ENCODE assay signal across 30 cellular contexts in genomic region chr12:56476972-56477432, GRCh38. TPM values are rescaled to one million over a fixed set of nuclear protein-coding genes. Genes with fewer than 3 reads are reported as not detected.
DNase-seq lines count a peak whose midpoint lies in the region; ATAC-seq and TF ChIP-seq lines count a peak whose summit lies in the region.
"Had no signal": no experiment of that assay in that cellular context is flagged by ENCODE, and none has a peak within 500 bp of the region (broad histone marks: within the 10 kb centered on the region; RNA-seq: fewer than 3 reads in every experiment).

No MANE protein-coding gene starts in this region.

- DNase-seq in D341Med (ENCODE audit: low spot score) (peak; percentile 20), epithelial cell of esophagus (ENCODE audit: low read depth) (peak; percentile 56), right lobe of liver (peak; percentile 84 to 99 (median 96)), GM19240 (ENCODE audit: insufficient read length, low spot score) (no peak), Caco-2 (no peak)
- DNase-seq in activated CD4-positive, CD25-positive, alpha-beta regulatory T cell treated with anti-CD3 and anti-CD28 coated beads, Interleukin-2, amount 50 U/mL, for 72 hours, result no peak
- DNase-seq in stimulated activated CD4-positive, alpha-beta T cell treated with anti-CD3 and anti-CD28 coated beads, Interleukin-4, amount 100 ng/mL, for 24 hours, result no peak
- DNase-seq: ACHN; activated CD4-positive, alpha-beta T cell treated with anti-CD3 and anti-CD28 coated beads for 4 hours; activated effector memory CD4-positive, alpha-beta T cell treated with Interleukin-2 at 50 U/mL for 16 hours; activated T-cell treated with anti-CD3 and anti-CD28 coated beads for 4 hours; amygdala; CD4-positive, alpha-beta memory T cell; DMS153; dorsolateral prefrontal cortex; H9; hippocampal formation; left cardiac atrium; NCI-H1092 treated with DMSO at 0.1 percent for 48 hours; NCI-H1694 treated with DMSO at 0.1 percent for 48 hours; NCI-H526; SHP77 treated with DMSO at 0.1 percent for 48 hours; stimulated activated CD4-positive, alpha-beta T cell treated with anti-CD3 and anti-CD28 coated beads, Interleukin-2, amount 100 ng/mL, for 24 hours; stimulated activated CD8-positive, alpha-beta memory T cell treated with anti-CD3 and anti-CD28 coated beads, Interleukin-4, amount 100 ng/mL, for 48 hours; tibial artery had no signal

- H3K4me1 ChIP-seq in right lobe of liver, result peaks cover 0 to 71% (median 14%) of the 10 kb centered on the region in 4 donors
- no peaks in the 10 kb centered on the region for H3K4me1 ChIP-seq in Caco-2
- H3K4me1 ChIP-seq: tibial artery had no signal

- H3K27me3 Mint-ChIP-seq in Caco-2 (ENCODE audit: insufficient read depth, unreplicated experiment), result no peaks in the 10 kb centered on the region
- H3K27me3 Mint-ChIP-seq: B cell; CD4-positive, alpha-beta memory T cell; memory B cell had no signal

- intact Hi-C loops in right lobe of liver (cut with DNase I) (no loop called here), Caco-2 (cut with micrococcal nuclease; ENCODE audit: unreplicated experiment) (no loop called here)

- no peaks in the 10 kb centered on the region for H3K9me3 Mint-ChIP-seq in Caco-2 (ENCODE audit: unreplicated experiment)
- H3K9me3 Mint-ChIP-seq: activated naive CD4-positive, alpha-beta T cell treated with anti-CD3 and anti-CD28 coated beads, Interleukin-2, amount 50 U/mL, for 72 hours; CD4-positive, alpha-beta memory T cell; H9; memory B cell had no signal

- no peaks in the 10 kb centered on the region for H3K4me1 Mint-ChIP-seq in Caco-2 (ENCODE audit: low read depth, unreplicated experiment)
- H3K4me1 Mint-ChIP-seq: H9 had no signal

- no peak overlapping the region for H3K27ac Mint-ChIP-seq in Caco-2 (ENCODE audit: unreplicated experiment)
- H3K27ac Mint-ChIP-seq: B cell, memory B cell had no signal

- WGBS in right lobe of liver (ENCODE audit: insufficient coverage, low coverage, low lambda C conversion rate, missing lambda C conversion rate), result no CpG with 5 or more reads among the region's 1 CpG

- H3K36me3 ChIP-seq in right lobe of liver (peaks cover 0 to 16% (median 3%) of the 10 kb centered on the region in 4 donors), Caco-2 (ENCODE audit: control insufficient read depth, insufficient read depth, low read length) (no peaks in the 10 kb centered on the region)

- H3K9me3 ChIP-seq in right lobe of liver (no peaks in the 10 kb centered on the region), Caco-2 (no peaks in the 10 kb centered on the region)
- H3K9me3 ChIP-seq: tibial artery had no signal

- POLR2A ChIA-PET in Caco-2 (lab: Charles Lee), result no interaction called here

- TF ChIP-seq CTCF in epithelial cell of esophagus (IDR thresholded peaks at IDR 0.05; ENCODE audit: insufficient read depth, low read depth, low read length, missing control alignments) (no peak), right lobe of liver (IDR thresholded peaks at IDR 0.05) (no peak), Caco-2 (IDR thresholded peaks at IDR 0.05; ENCODE audit: insufficient read depth in 1 of 2, low read depth in 1 of 2, low read length in 1 of 2, severe bottlenecking in 1 of 2, unreplicated experiment in 1 of 2) (no peak)

- CTCF ChIA-PET in Caco-2 (lab: Charles Lee), result no interaction called here

- H3K27me3 ChIP-seq in right lobe of liver (no peaks in the 10 kb centered on the region), Caco-2 (replicated peaks; ENCODE audit: control insufficient read depth, insufficient read depth, low read length) (no peaks in the 10 kb centered on the region)
- H3K27me3 ChIP-seq: dorsolateral prefrontal cortex, tibial artery had no signal

- peak overlapping the region; percentile 43 to 93 (median 88) for H3K27ac ChIP-seq in right lobe of liver
- H3K27ac ChIP-seq: dorsolateral prefrontal cortex, tibial artery had no signal

- TF ChIP-seq POLR2A in right lobe of liver (IDR thresholded peaks at IDR 0.05), result peak; percentile 56

- H3K4me3 ChIP-seq in epithelial cell of esophagus (ENCODE audit: low read length) (no peak overlapping the region), right lobe of liver (no peak overlapping the region), Caco-2 (ENCODE audit: low read depth, low read length) (no peak overlapping the region)
- H3K4me3 ChIP-seq: dorsolateral prefrontal cortex, tibial artery had no signal

- H3K36me3 Mint-ChIP-seq in Caco-2 (ENCODE audit: insufficient read depth, unreplicated experiment), result peaks cover 31% of the 10 kb centered on the region
- H3K36me3 Mint-ChIP-seq: activated naive CD4-positive, alpha-beta T cell treated with anti-CD3 and anti-CD28 coated beads, Interleukin-2, amount 50 U/mL, for 72 hours had no signal

- no peak for TF ChIP-seq EP300 in Ishikawa (IDR thresholded peaks at IDR 0.05; ENCODE audit: borderline replicate concordance)

- BruUV-seq in Caco-2 (replicated peaks; lab: Mats Ljungman, UMichigan), result no TSS peak

- no peak overlapping the region for H3K4me3 Mint-ChIP-seq in Caco-2 (ENCODE audit: unreplicated experiment)
- H3K4me3 Mint-ChIP-seq: B cell; CD4-positive, alpha-beta memory T cell; H9; memory B cell had no signal

- TF ChIP-seq RAD21 in Ishikawa (IDR thresholded peaks at IDR 0.05; ENCODE audit: low read depth), result no peak

- ATAC-seq in right lobe of liver, result peak; percentile 86 to 94 (median 89)
- ATAC-seq: activated naive CD4-positive, alpha-beta T cell treated with anti-CD3 and anti-CD28 coated beads, Interleukin-2, amount 50 U/mL, for 72 hours had no signal

TF ChIP-seq in Ishikawa, 13 proteins besides CTCF, POLR2A, EP300 and RAD21:
- TF ChIP-seq USF1 (IDR thresholded peaks at IDR 0.05) (no peak), REST (IDR thresholded peaks at IDR 0.05; ENCODE audit: low read depth) (no peak), CREB1 (IDR thresholded peaks at IDR 0.05; ENCODE audit: low read depth) (no peak), TAF1 (IDR thresholded peaks at IDR 0.05; ENCODE audit: low read depth) (no peak), NFIC (IDR thresholded peaks at IDR 0.05) (no peak), CEBPB (IDR thresholded peaks at IDR 0.05) (0 out of 2 replicates have a peak, but pooled peaks have one; percentile 17)

RNA-seq across cellular contexts. Expression of gene SPRYD4, which starts 8.6 kb away (rescaled TPM):
- total RNA-seq in right lobe of liver (10 to 100 TPM in 1 of 6 experiments, 1 to 10 TPM in 5; 4.7 to 11.1 (median 7.8) TPM), Caco-2 (2022) (2.8 TPM in 2 replicates)

RNA-seq across cellular contexts. Expression of gene GLS2, which starts 11.0 kb away (rescaled TPM):
- total RNA-seq in right lobe of liver (100 to 1,000 TPM in 2 of 6 experiments, 10 to 100 TPM in 4; 37.2 to 267 (median 72.7) TPM), Caco-2 (2022) (14.2 and 14.7 TPM in 2 replicates)

RNA-seq across cellular contexts. Expression of gene MIP, which starts 22.5 kb away (rescaled TPM):
- total RNA-seq in right lobe of liver, result under 1 TPM in 5 of 6 experiments, not detected in 1; 0.42 to 0.91 (median 0.76) TPM
- total RNA-seq in Caco-2 (2022), result not detected in 2 replicates
- total RNA-seq: activated naive CD4-positive, alpha-beta T cell treated with anti-CD3 and anti-CD28 coated beads, Interleukin-2, amount 50 U/mL, for 72 hours; B cell; CD4-positive, alpha-beta memory T cell; chondrocyte had no signal

RNA-seq across cellular contexts. Expression of gene TIMELESS, which starts 27.8 kb away (rescaled TPM):
- total RNA-seq in right lobe of liver (10 to 100 TPM in 2 of 6 experiments, 1 to 10 TPM in 4; 8.0 to 10.8 (median 9.1) TPM), Caco-2 (2022) (40.1 and 43.2 TPM in 2 replicates)

RNA-seq across cellular contexts. Expression of gene RBMS2, which starts 44.6 kb away (rescaled TPM):
- total RNA-seq in right lobe of liver (1 to 10 TPM; 3.4 to 6.4 (median 4.3) TPM), Caco-2 (2022) (32.5 and 39.5 TPM in 2 replicates)

Comparison
In these comparisons a context has a peak if more than half of its experiments do, and no peak if none do; other contexts are left out.
1. DNase-seq: peak in D341Med (single experiment), epithelial cell of esophagus (single experiment) and right lobe of liver (3 of 3); none in GM19240 (single experiment), activated CD4-positive, CD25-positive, alpha-beta regulatory T cell treated with anti-CD3 and anti-CD28 coated beads, Interleukin-2, amount 50 U/mL, for 72 hours (single experiment), stimulated activated CD4-positive, alpha-beta T cell treated with anti-CD3 and anti-CD28 coated beads, Interleukin-4, amount 100 ng/mL, for 24 hours (single experiment) and Caco-2 (0 of 2).